Comparison of ENCODE assay signal across 20 cellular contexts in the genomic region with DNA sequence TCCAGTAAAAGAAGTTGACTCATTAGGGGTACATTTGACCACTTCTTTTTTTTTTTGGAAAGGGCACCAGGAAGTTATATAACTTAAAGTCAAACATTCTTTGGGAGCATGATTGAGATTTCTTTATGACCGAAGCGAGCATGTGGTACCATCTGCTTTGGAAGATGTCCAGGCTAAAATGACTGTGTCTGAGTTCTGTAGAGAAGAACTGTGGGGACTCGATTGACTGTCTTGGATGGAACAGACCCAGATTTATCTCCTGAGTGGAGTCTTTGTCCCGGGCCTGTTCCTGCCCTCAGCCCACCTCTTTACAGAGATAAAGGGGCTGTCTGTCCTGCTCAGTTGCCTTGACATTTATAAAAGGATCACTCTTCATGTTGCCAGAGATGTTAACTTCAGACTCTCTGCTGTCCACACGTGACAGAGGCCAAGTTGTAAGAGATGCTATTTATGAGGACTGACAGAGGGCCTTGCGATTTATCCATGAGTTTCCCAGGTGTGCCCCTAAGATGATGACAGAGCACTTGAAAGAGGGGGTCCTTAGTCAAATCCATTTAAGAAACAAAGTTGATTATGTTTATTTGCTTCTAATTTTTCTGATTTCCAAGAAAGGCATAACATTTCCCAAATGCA. TPM values are rescaled to one million over a fixed set of nuclear protein-coding genes. Genes with fewer than 3 reads are reported as not detected.
A peak's percentile ranks its signal among the peaks of the same experiment; 100 is the strongest.
DNase-seq lines count a peak whose midpoint lies in the region; ATAC-seq lines count a peak whose summit lies in the region.
"Had no signal": no experiment of that assay in that cellular context is flagged by ENCODE, and none has a peak within 500 bp of the region (broad histone marks: within the 10 kb centered on the region; RNA-seq: fewer than 3 reads in every experiment).

No MANE protein-coding gene starts in this region.

- H3K36me3 Mint-ChIP-seq in naive B cell, result no peaks in the 10 kb centered on the region

- H3K27me3 Mint-ChIP-seq in naive B cell, result no peaks in the 10 kb centered on the region
- H3K27me3 Mint-ChIP-seq: B cell; CD8-positive, alpha-beta memory T cell had no signal

- ATAC-seq in naive B cell (ENCODE audit: low read depth in 2 of 2) (no peak), GM19395 (IDR thresholded peaks at IDR 0.05; ENCODE audit: unreplicated experiment) (no peak)
- ATAC-seq: A549 had no signal

- peak; percentile 34 for DNase-seq in G401 (ENCODE audit: low spot score)
- peak; percentile 19 for DNase-seq in cerebellar cortex (ENCODE audit: low spot score)
- no peak for DNase-seq in naive B cell
- no peak for DNase-seq in Kasumi-1 (lab: John Stamatoyannopoulos, UW)
- no peak for DNase-seq in activated CD8-positive, alpha-beta memory T cell treated with anti-CD3 and anti-CD28 coated beads, Interleukin-2, amount 50 U/mL, for 48 hours
- no peak for DNase-seq in NCI-H2227 treated with DMSO at 0.1 percent for 48 hours (lab: John Stamatoyannopoulos, UW)
- DNase-seq: Calu3; CD8-positive, alpha-beta memory T cell; GOT3; HFFc6; KBM-7; MG63; NCI-H1417; NCI-H1694; NCI-H2029 treated with DMSO at 0.1 percent for 48 hours; NCI-H69; SHP77 had no signal

- H3K4me3 Mint-ChIP-seq in naive B cell, result no peak overlapping the region
- H3K4me3 Mint-ChIP-seq: B cell; CD8-positive, alpha-beta memory T cell; HFFc6 had no signal

- peaks cover 0 to 7% (median 4%) of the 10 kb centered on the region in 3 donors for H3K4me1 Mint-ChIP-seq in naive B cell

- peak overlapping the region in 4 of 6 donors; percentile 25 to 76 (median 42) for H3K27ac Mint-ChIP-seq in naive B cell
- H3K27ac Mint-ChIP-seq: B cell, HFFc6 had no signal

- in situ Hi-C loops in G401 (cut with HindIII; ENCODE audit: low sequenced_read_pairs), result no loop called here

- no peaks in the 10 kb centered on the region for H3K9me3 Mint-ChIP-seq in naive B cell
- H3K9me3 Mint-ChIP-seq: CD8-positive, alpha-beta memory T cell; HFFc6 had no signal

RNA-seq across cellular contexts. Expression of a gene that starts 16.8 kb away (rescaled TPM):
- 99.6 and 111 TPM in 2 replicates for total RNA-seq in G401 (2014; rRNA removed; shearing (Covaris generic))
- 10 to 100 TPM; 57.8 to 83.2 (median 71.3) TPM for polyA plus RNA-seq in naive B cell (ENCODE audit: low read depth in 6 of 6)

Comparison
In these comparisons a context has a peak if more than half of its experiments do, and no peak if none do; other contexts are left out.
1. DNase-seq: peak in G401 (single experiment) and cerebellar cortex (single experiment); none in naive B cell (single experiment), Kasumi-1 (0 of 2), activated CD8-positive, alpha-beta memory T cell treated with anti-CD3 and anti-CD28 coated beads, Interleukin-2, amount 50 U/mL, for 48 hours (single experiment) and NCI-H2227 treated with DMSO at 0.1 percent for 48 hours (single experiment).